In the genomic region with DNA sequence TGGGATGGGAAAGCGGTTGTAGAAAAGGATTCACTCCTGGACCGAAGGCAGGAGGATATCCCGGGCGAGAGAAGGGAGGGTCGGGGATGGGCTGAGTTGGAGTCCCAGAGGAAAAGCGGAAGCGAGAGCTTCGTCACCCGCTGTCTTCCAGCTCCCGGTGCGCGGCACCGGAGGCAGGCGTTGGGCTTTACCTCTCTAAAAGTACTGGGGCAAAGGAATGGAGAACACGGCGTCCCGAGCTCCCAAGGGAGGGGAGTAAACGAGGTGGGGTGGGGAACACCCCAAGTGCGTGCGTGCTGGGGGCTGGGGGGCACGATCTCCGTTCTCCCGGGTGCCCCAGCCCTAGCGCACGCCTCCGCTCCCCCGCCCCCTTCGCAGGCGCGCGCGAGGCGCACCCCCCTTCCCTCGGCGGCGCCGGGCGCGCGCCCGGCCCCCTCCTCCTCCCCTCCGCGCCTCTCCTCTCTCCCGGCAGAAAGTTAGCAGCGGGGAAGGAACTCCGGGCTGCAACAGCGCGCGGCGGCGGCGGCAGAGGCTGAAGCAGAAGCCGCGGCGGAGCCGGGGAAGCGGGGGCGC, we compare ENCODE assay signal across 2 cellular contexts.
A peak's percentile ranks its signal among the peaks of the same experiment; 100 is the strongest.
TF ChIP-seq lines count a peak whose summit lies in the region.

TSS of gene HS3ST4 (plus strand) at position 441 of the 573 bp plus-strand sequence.

TF ChIP-seq in HEK293T, 16 proteins besides CTCF, POLR2A, EP300 and RAD21:
- TF ChIP-seq BHLHE40 (IDR thresholded peaks at IDR 0.05; ENCODE audit: borderline replicate concordance) (no peak), SUZ12 (IDR thresholded peaks at IDR 0.05) (no peak), ZNF384 (IDR thresholded peaks at IDR 0.05) (no peak), PKNOX1 (IDR thresholded peaks at IDR 0.05) (no peak), ARNT (IDR thresholded peaks at IDR 0.05) (no peak), TARDBP (IDR thresholded peaks at IDR 0.05) (no peak), FOXA1 (IDR thresholded peaks at IDR 0.05) (no peak), NFRKB (IDR thresholded peaks at IDR 0.05) (no peak), SP1 (IDR thresholded peaks at IDR 0.05) (no peak), FOXM1 (IDR thresholded peaks at IDR 0.05; ENCODE audit: borderline replicate concordance) (no peak), CTBP1 (IDR thresholded peaks at IDR 0.05; ENCODE audit: borderline replicate concordance) (no peak), LEF1 (IDR thresholded peaks at IDR 0.05; ENCODE audit: borderline replicate concordance) (no peak), L3MBTL2 (conservative IDR thresholded peaks at IDR 0.05) (no peak)

TF ChIP-seq in H1, 55 proteins besides CTCF, POLR2A, EP300 and RAD21:
- TF ChIP-seq JUND (IDR thresholded peaks at IDR 0.05; ENCODE audit: low read length) = no peak
- no peak for TF ChIP-seq ATF2 (IDR thresholded peaks at IDR 0.05; ENCODE audit: low read length)
- no peak for TF ChIP-seq RFX5 (IDR thresholded peaks at IDR 0.05; ENCODE audit: borderline replicate concordance, low read depth, low read length)
- TF ChIP-seq GABPA (IDR thresholded peaks at IDR 0.05; ENCODE audit: borderline replicate concordance, insufficient read depth, low read length) = no peak
- peak; percentile 81 for TF ChIP-seq ASH2L (IDR thresholded peaks at IDR 0.05; ENCODE audit: low read length)
- no peak for TF ChIP-seq CBX8 (IDR thresholded peaks at IDR 0.05; ENCODE audit: borderline replicate concordance, low read depth, low read length)
- TF ChIP-seq TAF1 (IDR thresholded peaks at IDR 0.05; ENCODE audit: low read depth, low read length) = peak; percentile 32; the same call in 1 of the 2 replicates
- 0 out of 2 replicates have a peak, but pooled peaks have one; percentile 78 for TF ChIP-seq RBBP5 (IDR thresholded peaks at IDR 0.05; ENCODE audit: borderline replicate concordance, low read depth, low read length)
- no peak for TF ChIP-seq TBP (IDR thresholded peaks at IDR 0.05; ENCODE audit: low read depth, low read length)
